In the genomic region with DNA sequence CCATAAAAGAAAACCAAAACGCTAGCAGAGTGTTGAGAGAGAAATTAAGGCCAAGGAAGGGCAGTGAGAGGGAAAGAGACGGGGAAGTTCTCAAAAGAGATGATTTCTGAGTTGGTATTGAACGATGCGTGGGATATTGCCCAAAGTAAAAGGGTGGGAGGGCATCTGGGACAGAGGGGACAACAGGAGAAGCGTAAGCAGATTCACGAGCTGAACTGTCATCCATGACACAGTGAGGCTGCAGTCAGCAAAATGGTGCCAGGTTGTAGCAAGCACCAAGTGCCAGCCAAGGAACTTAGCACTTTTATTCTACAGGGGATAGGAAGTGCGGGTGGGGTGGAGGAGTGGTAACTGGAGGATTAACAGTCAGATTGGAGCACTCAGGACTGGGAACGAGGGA, we compare ENCODE assay signal across 17 cellular contexts.
"Had no signal": no experiment of that assay in that cellular context is flagged by ENCODE, and none has a peak within 500 bp of the region (broad histone marks: within the 10 kb centered on the region; RNA-seq: fewer than 3 reads in every experiment).

No MANE protein-coding gene starts in this region.

- H3K4me2 ChIP-seq: neural progenitor cell had no signal

- H3K36me3 Mint-ChIP-seq: brain, neural progenitor cell had no signal

- H3K27me3 ChIP-seq: esophagus muscularis mucosa, neural progenitor cell, vagina had no signal

- H3K9me3 ChIP-seq: esophagus muscularis mucosa, psoas muscle, thoracic aorta, vagina had no signal

- H3K27ac ChIP-seq: neural progenitor cell, psoas muscle, SK-N-MC, vagina had no signal

- H3K4me1 ChIP-seq: neural progenitor cell, psoas muscle had no signal

- H3K27ac Mint-ChIP-seq: activated B cell treated with CpG ODN at 0.5 μM for 24 hours; activated T-helper 17 cell treated with anti-CD3 and anti-CD28 coated beads, Interleukin-2, amount 50 U/mL, for 72 hours; brain; neural progenitor cell; T-helper 17 cell had no signal

- H3K9ac ChIP-seq: neural progenitor cell had no signal

- H3K9me3 Mint-ChIP-seq: activated B cell treated with CpG ODN at 0.5 μM for 24 hours; activated T-helper 17 cell treated with anti-CD3 and anti-CD28 coated beads, Interleukin-2, amount 50 U/mL, for 72 hours; brain; neural progenitor cell had no signal

- DNase-seq: activated B cell treated with CpG ODN at 0.5 μM for 24 hours; activated CD4-positive, alpha-beta T cell treated with anti-CD3 and anti-CD28 coated beads, Interleukin-2, amount 50 U/mL, for 1 hour; activated naive CD4-positive, alpha-beta T cell treated with anti-CD3 and anti-CD28 coated beads, Interleukin-2, amount 50 U/mL, for 16 hours; activated T-cell treated with anti-CD3 and anti-CD28 coated beads for 4 hours; glutamatergic neuron; stimulated activated CD4-positive, alpha-beta T cell treated with anti-CD3 and anti-CD28 coated beads, Interleukin-4, amount 100 ng/mL, for 1 hour; stimulated activated CD8-positive, alpha-beta memory T cell treated with anti-CD3 and anti-CD28 coated beads, Interleukin-4, amount 100 ng/mL, for 48 hours; stimulated activated naive CD8-positive, alpha-beta T cell treated with anti-CD3 and anti-CD28 coated beads, Interleukin-15, Interleukin-2, amounts not matched to agents 100 U/mL and 50 U/mL, for 24 hours; T-helper 17 cell had no signal

- H2AFZ ChIP-seq: neural progenitor cell had no signal

- H3K27me3 Mint-ChIP-seq: activated B cell treated with CpG ODN at 0.5 μM for 24 hours; activated T-helper 17 cell treated with anti-CD3 and anti-CD28 coated beads, Interleukin-2, amount 50 U/mL, for 72 hours; brain; T-helper 17 cell had no signal

- H3K4me3 ChIP-seq: esophagus muscularis mucosa, neural progenitor cell, psoas muscle, SK-N-MC, thoracic aorta, vagina had no signal

- H3K36me3 ChIP-seq: esophagus muscularis mucosa, neural progenitor cell, thoracic aorta, vagina had no signal

- ATAC-seq: activated T-helper 17 cell treated with anti-CD3 and anti-CD28 coated beads, Interleukin-2, amount 50 U/mL, for 72 hours; psoas muscle; stimulated activated naive CD8-positive, alpha-beta T cell treated with anti-CD3 and anti-CD28 coated beads, Interleukin-15, Interleukin-2, amounts not matched to agents 100 U/mL and 50 U/mL, for 24 hours; T-helper 17 cell had no signal

- H3K4me3 Mint-ChIP-seq: activated B cell treated with CpG ODN at 0.5 μM for 24 hours; activated T-helper 17 cell treated with anti-CD3 and anti-CD28 coated beads, Interleukin-2, amount 50 U/mL, for 72 hours; brain; neural progenitor cell; T-helper 17 cell had no signal
